In the genomic region with DNA sequence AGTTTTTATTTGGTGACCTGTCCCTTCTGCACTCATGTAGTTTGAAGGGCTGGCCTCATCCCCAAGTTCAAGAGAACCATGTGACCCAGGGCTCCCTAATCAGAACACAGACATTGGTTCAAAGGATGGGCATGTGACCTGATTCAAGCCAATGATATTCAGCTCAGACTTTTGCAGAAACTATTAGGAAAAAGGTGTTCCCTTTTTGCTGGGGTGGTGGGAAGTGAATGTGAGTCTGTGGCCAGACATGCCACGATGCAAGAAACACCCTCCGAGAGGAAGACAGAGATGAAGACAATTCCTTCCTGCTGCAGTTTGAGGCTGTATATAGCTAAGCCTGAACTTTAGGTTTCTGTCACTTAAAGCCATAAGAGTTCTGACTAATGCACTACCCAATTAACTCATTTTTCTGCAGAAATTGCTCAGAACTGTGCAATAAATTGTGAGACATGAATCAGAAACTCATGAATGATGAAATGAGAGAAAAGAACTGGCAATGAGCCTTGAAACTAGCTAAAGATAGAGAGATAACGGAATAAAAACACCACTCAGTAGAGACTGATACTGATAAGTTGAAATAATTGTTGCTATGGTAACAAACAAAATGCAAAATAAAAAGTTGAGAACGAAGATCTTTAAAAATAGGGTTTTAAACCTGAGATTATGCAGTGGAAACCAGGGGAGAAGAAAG, we compare ENCODE assay signal across 10 cellular contexts. TPM values are rescaled to one million over a fixed set of nuclear protein-coding genes. Genes with fewer than 3 reads are reported as not detected.
DNase-seq lines count a peak whose midpoint lies in the region; ATAC-seq and TF ChIP-seq lines count a peak whose summit lies in the region.
"Had no signal": no experiment of that assay in that cellular context is flagged by ENCODE, and none has a peak within 500 bp of the region (broad histone marks: within the 10 kb centered on the region; RNA-seq: fewer than 3 reads in every experiment).

No MANE protein-coding gene starts in this region.

- WGBS in lung, 2 donors: 21 to 47% methylated on average over 4 of the region's 4 CpGs
- 29% methylated on average over 4 of the region's 4 CpGs for WGBS in right cardiac atrium

- H3K4me3 ChIP-seq in lung (no peak overlapping the region), right cardiac atrium (ENCODE audit: low read length) (no peak overlapping the region)

- peak overlapping the region in 1 of 2 donors; percentile 64 for H3K4me3 Mint-ChIP-seq in CD14-positive monocyte
- peak overlapping the region; percentile 24 for H3K4me3 Mint-ChIP-seq in activated T-helper 17 cell treated with anti-CD3 and anti-CD28 coated beads, Interleukin-2, amount 50 U/mL, for 72 hours

- H3K27ac ChIP-seq in lung (ENCODE audit: low read depth in 1 of 2, low read length in 1 of 2) (no peak overlapping the region), right cardiac atrium (ENCODE audit: low read length) (no peak overlapping the region)

- H3K36me3 ChIP-seq in lung (ENCODE audit: control insufficient read depth in 2 of 2, insufficient read depth in 2 of 2, low read length in 2 of 2): no peaks in the 10 kb centered on the region

- peak overlapping the region; percentile 16 to 77 (median 51) for H3K27ac Mint-ChIP-seq in CD14-positive monocyte
- H3K27ac Mint-ChIP-seq in activated T-helper 17 cell treated with anti-CD3 and anti-CD28 coated beads, Interleukin-2, amount 50 U/mL, for 72 hours: peak overlapping the region; percentile 91

- intact Hi-C loops in CD14-positive monocyte (cut with micrococcal nuclease) (no loop called here), right cardiac atrium (cut with DNase I) (loop anchor here in 1 of 4 donors (10.0 kb wide), 1 partner anchor 48 kb away; no protein-coding TSS in a partner anchor)

- TF ChIP-seq RAD21 in Ishikawa (IDR thresholded peaks at IDR 0.05; ENCODE audit: low read depth): no peak

- peaks cover 0 to 6% (median 1%) of the 10 kb centered on the region in 3 donors for H3K27me3 Mint-ChIP-seq in CD14-positive monocyte (ENCODE audit: low read depth in 3 of 3)
- H3K27me3 Mint-ChIP-seq in activated T-helper 17 cell treated with anti-CD3 and anti-CD28 coated beads, Interleukin-2, amount 50 U/mL, for 72 hours: no peaks in the 10 kb centered on the region

- no peaks in the 10 kb centered on the region for H3K9me3 ChIP-seq in lung (ENCODE audit: control insufficient read depth in 2 of 2, insufficient read depth in 1 of 2, low read length in 1 of 2)
- H3K9me3 ChIP-seq in right cardiac atrium (ENCODE audit: control insufficient read depth, low read length): no peaks in the 10 kb centered on the region

- DNase-seq in CD14-positive monocyte (ENCODE audit: low spot score) (no peak), lung (ENCODE audit: low spot score) (no peak), mesenteric fat pad (ENCODE audit: low spot score) (no peak), right cardiac atrium (no peak)
- DNase-seq: cerebellar nuclear complex, NCI-H1436 had no signal

- H3K4me1 ChIP-seq in lung (ENCODE audit: control insufficient read depth in 2 of 2, insufficient read depth in 2 of 2, low read length in 2 of 2): no peaks in the 10 kb centered on the region
- H3K4me1 ChIP-seq in right cardiac atrium (ENCODE audit: control insufficient read depth, insufficient read depth, low read length): no peaks in the 10 kb centered on the region

- H3K9me3 Mint-ChIP-seq in CD14-positive monocyte: peaks cover 0 to 5% (median 0%) of the 10 kb centered on the region in 7 donors
- no peaks in the 10 kb centered on the region for H3K9me3 Mint-ChIP-seq in activated T-helper 17 cell treated with anti-CD3 and anti-CD28 coated beads, Interleukin-2, amount 50 U/mL, for 72 hours

- H3K27me3 ChIP-seq in lung (ENCODE audit: control insufficient read depth, insufficient read depth) (no peaks in the 10 kb centered on the region), right cardiac atrium (ENCODE audit: control insufficient read depth, insufficient read depth) (no peaks in the 10 kb centered on the region)

- TF ChIP-seq CTCF in CD14-positive monocyte (IDR thresholded peaks at IDR 0.05) (no peak), lung (IDR thresholded peaks at IDR 0.05; ENCODE audit: control extremely low read depth, extremely low read depth) (no peak)

- peaks cover 11% of the 10 kb centered on the region for H3K4me1 Mint-ChIP-seq in CD14-positive monocyte
- peaks cover 14% of the 10 kb centered on the region for H3K4me1 Mint-ChIP-seq in activated T-helper 17 cell treated with anti-CD3 and anti-CD28 coated beads, Interleukin-2, amount 50 U/mL, for 72 hours

- TF ChIP-seq EP300 in Ishikawa (IDR thresholded peaks at IDR 0.05; ENCODE audit: borderline replicate concordance): no peak

- H3K36me3 Mint-ChIP-seq in CD14-positive monocyte: no peaks in the 10 kb centered on the region
- H3K36me3 Mint-ChIP-seq in activated T-helper 17 cell treated with anti-CD3 and anti-CD28 coated beads, Interleukin-2, amount 50 U/mL, for 72 hours (ENCODE audit: low read depth): no peaks in the 10 kb centered on the region

- ATAC-seq in activated T-helper 17 cell treated with anti-CD3 and anti-CD28 coated beads, Interleukin-2, amount 50 U/mL, for 72 hours (replicated peaks): peak; percentile 96
- peak; percentile 47 for ATAC-seq in lung (ENCODE audit: insufficient read depth, low FRiP score)
- ATAC-seq in HG03521 (IDR thresholded peaks at IDR 0.05; ENCODE audit: unreplicated experiment): no peak
- no peak for ATAC-seq in right cardiac atrium
- ATAC-seq in HG02763 (IDR thresholded peaks at IDR 0.05; ENCODE audit: unreplicated experiment): no peak

TF ChIP-seq in Ishikawa, 13 proteins besides CTCF, POLR2A, EP300 and RAD21:
- TF ChIP-seq, protein P1, sequence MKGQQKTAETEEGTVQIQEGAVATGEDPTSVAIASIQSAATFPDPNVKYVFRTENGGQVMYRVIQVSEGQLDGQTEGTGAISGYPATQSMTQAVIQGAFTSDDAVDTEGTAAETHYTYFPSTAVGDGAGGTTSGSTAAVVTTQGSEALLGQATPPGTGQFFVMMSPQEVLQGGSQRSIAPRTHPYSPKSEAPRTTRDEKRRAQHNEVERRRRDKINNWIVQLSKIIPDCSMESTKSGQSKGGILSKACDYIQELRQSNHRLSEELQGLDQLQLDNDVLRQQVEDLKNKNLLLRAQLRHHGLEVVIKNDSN (IDR thresholded peaks at IDR 0.05): peak; percentile 79
- TF ChIP-seq, protein P2, sequence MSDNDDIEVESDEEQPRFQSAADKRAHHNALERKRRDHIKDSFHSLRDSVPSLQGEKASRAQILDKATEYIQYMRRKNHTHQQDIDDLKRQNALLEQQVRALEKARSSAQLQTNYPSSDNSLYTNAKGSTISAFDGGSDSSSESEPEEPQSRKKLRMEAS (IDR thresholded peaks at IDR 0.05): no peak
- TF ChIP-seq FOXM1 (IDR thresholded peaks at IDR 0.05; ENCODE audit: borderline replicate concordance, low read depth) (no peak), CREB1 (IDR thresholded peaks at IDR 0.05; ENCODE audit: low read depth) (no peak), TCF12 (IDR thresholded peaks at IDR 0.05; ENCODE audit: low read depth) (no peak)
- TF ChIP-seq, protein P3, sequence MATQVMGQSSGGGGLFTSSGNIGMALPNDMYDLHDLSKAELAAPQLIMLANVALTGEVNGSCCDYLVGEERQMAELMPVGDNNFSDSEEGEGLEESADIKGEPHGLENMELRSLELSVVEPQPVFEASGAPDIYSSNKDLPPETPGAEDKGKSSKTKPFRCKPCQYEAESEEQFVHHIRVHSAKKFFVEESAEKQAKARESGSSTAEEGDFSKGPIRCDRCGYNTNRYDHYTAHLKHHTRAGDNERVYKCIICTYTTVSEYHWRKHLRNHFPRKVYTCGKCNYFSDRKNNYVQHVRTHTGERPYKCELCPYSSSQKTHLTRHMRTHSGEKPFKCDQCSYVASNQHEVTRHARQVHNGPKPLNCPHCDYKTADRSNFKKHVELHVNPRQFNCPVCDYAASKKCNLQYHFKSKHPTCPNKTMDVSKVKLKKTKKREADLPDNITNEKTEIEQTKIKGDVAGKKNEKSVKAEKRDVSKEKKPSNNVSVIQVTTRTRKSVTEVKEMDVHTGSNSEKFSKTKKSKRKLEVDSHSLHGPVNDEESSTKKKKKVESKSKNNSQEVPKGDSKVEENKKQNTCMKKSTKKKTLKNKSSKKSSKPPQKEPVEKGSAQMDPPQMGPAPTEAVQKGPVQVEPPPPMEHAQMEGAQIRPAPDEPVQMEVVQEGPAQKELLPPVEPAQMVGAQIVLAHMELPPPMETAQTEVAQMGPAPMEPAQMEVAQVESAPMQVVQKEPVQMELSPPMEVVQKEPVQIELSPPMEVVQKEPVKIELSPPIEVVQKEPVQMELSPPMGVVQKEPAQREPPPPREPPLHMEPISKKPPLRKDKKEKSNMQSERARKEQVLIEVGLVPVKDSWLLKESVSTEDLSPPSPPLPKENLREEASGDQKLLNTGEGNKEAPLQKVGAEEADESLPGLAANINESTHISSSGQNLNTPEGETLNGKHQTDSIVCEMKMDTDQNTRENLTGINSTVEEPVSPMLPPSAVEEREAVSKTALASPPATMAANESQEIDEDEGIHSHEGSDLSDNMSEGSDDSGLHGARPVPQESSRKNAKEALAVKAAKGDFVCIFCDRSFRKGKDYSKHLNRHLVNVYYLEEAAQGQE (IDR thresholded peaks at IDR 0.05; ENCODE audit: low read depth): no peak

RNA-seq across cellular contexts. Expression of a gene that starts 9.2 kb away (rescaled TPM):
- polyA plus RNA-seq in CD14-positive monocyte (100 to 1,000 TPM; 118 to 148 TPM), lung (10 to 100 TPM; 16.3 to 34.7 TPM), right cardiac atrium (14.8 TPM)
- total RNA-seq in activated T-helper 17 cell treated with anti-CD3 and anti-CD28 coated beads, Interleukin-2, amount 50 U/mL, for 72 hours: 10 to 100 TPM; 48.6 to 70.7 TPM
- total RNA-seq in lung (100 to 1,000 TPM in 1 of 2 donors, 10 to 100 TPM in 1; 73.8 to 154 TPM), mesenteric fat pad (109 TPM), right cardiac atrium (100 to 1,000 TPM; 116 to 126 (median 123) TPM)

Comparison
In these comparisons a context has a peak if more than half of its experiments do, and no peak if none do; other contexts are left out.
1. ATAC-seq: peak in activated T-helper 17 cell treated with anti-CD3 and anti-CD28 coated beads, Interleukin-2, amount 50 U/mL, for 72 hours (single experiment) and lung (single experiment); none in HG03521 (single experiment), right cardiac atrium (0 of 2) and HG02763 (single experiment).